Comparison of ENCODE assay signal across 1 cellular context in the genomic region with DNA sequence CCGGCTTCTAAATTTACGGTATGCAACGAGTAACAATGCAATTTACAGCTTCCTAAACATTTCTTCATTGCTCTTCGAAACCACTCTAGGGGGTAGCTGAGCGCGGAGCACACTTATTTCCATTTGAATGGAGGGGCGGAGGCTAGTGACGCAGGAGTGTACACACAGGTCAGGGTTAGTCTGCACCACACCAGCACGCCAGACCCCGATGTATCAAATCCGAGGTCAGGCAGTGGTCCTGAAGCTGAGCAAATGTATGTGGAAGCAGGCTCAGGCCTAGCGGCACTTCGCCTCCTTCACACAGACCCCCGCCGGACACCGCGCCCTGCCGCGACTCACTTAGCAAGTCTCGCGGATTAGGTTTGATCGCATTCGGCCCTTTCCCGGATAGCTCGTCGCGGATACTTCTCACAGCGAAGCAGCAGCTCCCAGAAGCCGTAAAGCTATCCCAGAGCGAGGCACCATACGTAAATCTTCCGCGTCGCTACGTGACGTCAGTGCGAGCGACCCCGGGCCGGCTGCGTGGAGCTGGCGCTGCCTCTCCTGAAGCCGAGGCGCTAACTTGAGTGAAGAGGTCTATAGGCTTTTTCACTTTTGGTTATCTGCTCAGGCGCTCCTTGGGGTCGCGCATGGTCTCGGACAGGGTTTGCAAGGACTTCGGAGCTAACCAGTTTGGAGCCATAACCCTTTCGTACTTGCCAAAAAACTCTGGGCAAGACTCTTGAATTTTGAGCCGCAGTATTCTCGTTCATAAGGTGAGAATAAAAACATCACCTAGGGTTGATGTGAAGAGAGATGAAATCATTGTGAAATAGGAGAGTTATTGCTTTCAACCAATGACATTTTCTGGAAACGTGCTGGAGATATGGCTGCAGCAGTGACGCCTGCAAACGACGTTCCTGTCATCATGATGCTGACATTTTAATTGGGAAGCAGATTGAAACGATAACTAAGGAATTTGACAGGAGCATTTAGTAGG.
A peak's percentile ranks its signal among the peaks of the same experiment; 100 is the strongest.
TF ChIP-seq lines count a peak whose summit lies in the region.

A gene with protein sequence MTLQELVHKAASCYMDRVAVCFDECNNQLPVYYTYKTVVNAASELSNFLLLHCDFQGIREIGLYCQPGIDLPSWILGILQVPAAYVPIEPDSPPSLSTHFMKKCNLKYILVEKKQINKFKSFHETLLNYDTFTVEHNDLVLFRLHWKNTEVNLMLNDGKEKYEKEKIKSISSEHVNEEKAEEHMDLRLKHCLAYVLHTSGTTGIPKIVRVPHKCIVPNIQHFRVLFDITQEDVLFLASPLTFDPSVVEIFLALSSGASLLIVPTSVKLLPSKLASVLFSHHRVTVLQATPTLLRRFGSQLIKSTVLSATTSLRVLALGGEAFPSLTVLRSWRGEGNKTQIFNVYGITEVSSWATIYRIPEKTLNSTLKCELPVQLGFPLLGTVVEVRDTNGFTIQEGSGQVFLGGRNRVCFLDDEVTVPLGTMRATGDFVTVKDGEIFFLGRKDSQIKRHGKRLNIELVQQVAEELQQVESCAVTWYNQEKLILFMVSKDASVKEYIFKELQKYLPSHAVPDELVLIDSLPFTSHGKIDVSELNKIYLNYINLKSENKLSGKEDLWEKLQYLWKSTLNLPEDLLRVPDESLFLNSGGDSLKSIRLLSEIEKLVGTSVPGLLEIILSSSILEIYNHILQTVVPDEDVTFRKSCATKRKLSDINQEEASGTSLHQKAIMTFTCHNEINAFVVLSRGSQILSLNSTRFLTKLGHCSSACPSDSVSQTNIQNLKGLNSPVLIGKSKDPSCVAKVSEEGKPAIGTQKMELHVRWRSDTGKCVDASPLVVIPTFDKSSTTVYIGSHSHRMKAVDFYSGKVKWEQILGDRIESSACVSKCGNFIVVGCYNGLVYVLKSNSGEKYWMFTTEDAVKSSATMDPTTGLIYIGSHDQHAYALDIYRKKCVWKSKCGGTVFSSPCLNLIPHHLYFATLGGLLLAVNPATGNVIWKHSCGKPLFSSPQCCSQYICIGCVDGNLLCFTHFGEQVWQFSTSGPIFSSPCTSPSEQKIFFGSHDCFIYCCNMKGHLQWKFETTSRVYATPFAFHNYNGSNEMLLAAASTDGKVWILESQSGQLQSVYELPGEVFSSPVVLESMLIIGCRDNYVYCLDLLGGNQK (minus strand): TSS at position 469 of the 979 bp plus-strand sequence. CDS start 3,192 bp downstream, outside the sequence.

TF ChIP-seq in A549, 52 proteins besides CTCF, POLR2A, EP300 and RAD21 (continued from another document):
- TF ChIP-seq, protein P1, sequence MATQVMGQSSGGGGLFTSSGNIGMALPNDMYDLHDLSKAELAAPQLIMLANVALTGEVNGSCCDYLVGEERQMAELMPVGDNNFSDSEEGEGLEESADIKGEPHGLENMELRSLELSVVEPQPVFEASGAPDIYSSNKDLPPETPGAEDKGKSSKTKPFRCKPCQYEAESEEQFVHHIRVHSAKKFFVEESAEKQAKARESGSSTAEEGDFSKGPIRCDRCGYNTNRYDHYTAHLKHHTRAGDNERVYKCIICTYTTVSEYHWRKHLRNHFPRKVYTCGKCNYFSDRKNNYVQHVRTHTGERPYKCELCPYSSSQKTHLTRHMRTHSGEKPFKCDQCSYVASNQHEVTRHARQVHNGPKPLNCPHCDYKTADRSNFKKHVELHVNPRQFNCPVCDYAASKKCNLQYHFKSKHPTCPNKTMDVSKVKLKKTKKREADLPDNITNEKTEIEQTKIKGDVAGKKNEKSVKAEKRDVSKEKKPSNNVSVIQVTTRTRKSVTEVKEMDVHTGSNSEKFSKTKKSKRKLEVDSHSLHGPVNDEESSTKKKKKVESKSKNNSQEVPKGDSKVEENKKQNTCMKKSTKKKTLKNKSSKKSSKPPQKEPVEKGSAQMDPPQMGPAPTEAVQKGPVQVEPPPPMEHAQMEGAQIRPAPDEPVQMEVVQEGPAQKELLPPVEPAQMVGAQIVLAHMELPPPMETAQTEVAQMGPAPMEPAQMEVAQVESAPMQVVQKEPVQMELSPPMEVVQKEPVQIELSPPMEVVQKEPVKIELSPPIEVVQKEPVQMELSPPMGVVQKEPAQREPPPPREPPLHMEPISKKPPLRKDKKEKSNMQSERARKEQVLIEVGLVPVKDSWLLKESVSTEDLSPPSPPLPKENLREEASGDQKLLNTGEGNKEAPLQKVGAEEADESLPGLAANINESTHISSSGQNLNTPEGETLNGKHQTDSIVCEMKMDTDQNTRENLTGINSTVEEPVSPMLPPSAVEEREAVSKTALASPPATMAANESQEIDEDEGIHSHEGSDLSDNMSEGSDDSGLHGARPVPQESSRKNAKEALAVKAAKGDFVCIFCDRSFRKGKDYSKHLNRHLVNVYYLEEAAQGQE (IDR thresholded peaks at IDR 0.05), result no peak; the same call in 1 of the 2 replicates
- TF ChIP-seq SMC3 (IDR thresholded peaks at IDR 0.05) (no peak), HOXB5 (CRISPR knock-in tag; IDR thresholded peaks at IDR 0.05) (no peak), CHD4 (IDR thresholded peaks at IDR 0.05; ENCODE audit: borderline replicate concordance) (no peak), ZFP36 (IDR thresholded peaks at IDR 0.05; ENCODE audit: borderline replicate concordance, partially characterized antibody) (no peak), TP53 (CRISPR knock-in tag; IDR thresholded peaks at IDR 0.05) (no peak), EHF (CRISPR knock-in tag; IDR thresholded peaks at IDR 0.05) (no peak), KDM1A (IDR thresholded peaks at IDR 0.05; ENCODE audit: low read depth) (no peak), TFCP2L1 (CRISPR knock-in tag; IDR thresholded peaks at IDR 0.05) (no peak), CHD2 (IDR thresholded peaks at IDR 0.05; ENCODE audit: low read length, partially characterized antibody) (peak; percentile 26), POLR2AphosphoS2 (conservative IDR thresholded peaks at IDR 0.05; ENCODE audit: low read length) (no peak), CEBPB (IDR thresholded peaks at IDR 0.05) (no peak), FOSL2 (IDR thresholded peaks at IDR 0.05) (no peak), FOSL2 (CRISPR knock-in tag; IDR thresholded peaks at IDR 0.05) (0 out of 2 replicates have a peak, but pooled peaks have one; percentile 3), NR3C1 (IDR thresholded peaks at IDR 0.05) (no peak), RCOR1 (IDR thresholded peaks at IDR 0.05; ENCODE audit: low read depth, low read length) (no peak), FOXS1 (CRISPR knock-in tag; IDR thresholded peaks at IDR 0.05) (no peak), ESRRA (IDR thresholded peaks at IDR 0.05; ENCODE audit: borderline replicate concordance, low read length) (no peak), FOSB (CRISPR knock-in tag; IDR thresholded peaks at IDR 0.05) (no peak), RNF2 (IDR thresholded peaks at IDR 0.05; ENCODE audit: borderline replicate concordance, low read depth) (no peak), RFX5 (IDR thresholded peaks at IDR 0.05) (no peak), HDAC2 (IDR thresholded peaks at IDR 0.05) (no peak), HEYL (CRISPR knock-in tag; IDR thresholded peaks at IDR 0.05) (no peak), CBX2 (IDR thresholded peaks at IDR 0.05; ENCODE audit: borderline replicate concordance, low read depth) (no peak), JUN (IDR thresholded peaks at IDR 0.05) (peak in 1 of 2 experiments; percentile 80; a peak in 3 of 5 replicates), ZNF302 (CRISPR knock-in tag; IDR thresholded peaks at IDR 0.05) (no peak), EHMT2 (IDR thresholded peaks at IDR 0.05; ENCODE audit: low read depth) (no peak)
- TF ChIP-seq, protein P2, sequence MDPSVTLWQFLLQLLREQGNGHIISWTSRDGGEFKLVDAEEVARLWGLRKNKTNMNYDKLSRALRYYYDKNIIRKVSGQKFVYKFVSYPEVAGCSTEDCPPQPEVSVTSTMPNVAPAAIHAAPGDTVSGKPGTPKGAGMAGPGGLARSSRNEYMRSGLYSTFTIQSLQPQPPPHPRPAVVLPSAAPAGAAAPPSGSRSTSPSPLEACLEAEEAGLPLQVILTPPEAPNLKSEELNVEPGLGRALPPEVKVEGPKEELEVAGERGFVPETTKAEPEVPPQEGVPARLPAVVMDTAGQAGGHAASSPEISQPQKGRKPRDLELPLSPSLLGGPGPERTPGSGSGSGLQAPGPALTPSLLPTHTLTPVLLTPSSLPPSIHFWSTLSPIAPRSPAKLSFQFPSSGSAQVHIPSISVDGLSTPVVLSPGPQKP (IDR thresholded peaks at IDR 0.05; ENCODE audit: low read depth, low read length), result no peak
- TF ChIP-seq, protein P3, sequence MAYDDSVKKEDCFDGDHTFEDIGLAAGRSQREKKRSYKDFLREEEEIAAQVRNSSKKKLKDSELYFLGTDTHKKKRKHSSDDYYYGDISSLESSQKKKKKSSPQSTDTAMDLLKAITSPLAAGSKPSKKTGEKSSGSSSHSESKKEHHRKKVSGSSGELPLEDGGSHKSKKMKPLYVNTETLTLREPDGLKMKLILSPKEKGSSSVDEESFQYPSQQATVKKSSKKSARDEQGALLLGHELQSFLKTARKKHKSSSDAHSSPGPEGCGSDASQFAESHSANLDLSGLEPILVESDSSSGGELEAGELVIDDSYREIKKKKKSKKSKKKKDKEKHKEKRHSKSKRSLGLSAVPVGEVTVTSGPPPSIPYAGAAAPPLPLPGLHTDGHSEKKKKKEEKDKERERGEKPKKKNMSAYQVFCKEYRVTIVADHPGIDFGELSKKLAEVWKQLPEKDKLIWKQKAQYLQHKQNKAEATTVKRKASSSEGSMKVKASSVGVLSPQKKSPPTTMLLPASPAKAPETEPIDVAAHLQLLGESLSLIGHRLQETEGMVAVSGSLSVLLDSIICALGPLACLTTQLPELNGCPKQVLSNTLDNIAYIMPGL (CRISPR knock-in tag; IDR thresholded peaks at IDR 0.05; ENCODE audit: borderline replicate concordance), result no peak
- TF ChIP-seq, protein P4, sequence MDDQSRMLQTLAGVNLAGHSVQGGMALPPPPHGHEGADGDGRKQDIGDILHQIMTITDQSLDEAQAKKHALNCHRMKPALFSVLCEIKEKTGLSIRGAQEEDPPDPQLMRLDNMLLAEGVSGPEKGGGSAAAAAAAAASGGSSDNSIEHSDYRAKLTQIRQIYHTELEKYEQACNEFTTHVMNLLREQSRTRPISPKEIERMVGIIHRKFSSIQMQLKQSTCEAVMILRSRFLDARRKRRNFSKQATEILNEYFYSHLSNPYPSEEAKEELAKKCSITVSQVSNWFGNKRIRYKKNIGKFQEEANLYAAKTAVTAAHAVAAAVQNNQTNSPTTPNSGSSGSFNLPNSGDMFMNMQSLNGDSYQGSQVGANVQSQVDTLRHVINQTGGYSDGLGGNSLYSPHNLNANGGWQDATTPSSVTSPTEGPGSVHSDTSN (IDR thresholded peaks at IDR 0.05), result no peak
- TF ChIP-seq, protein P5, sequence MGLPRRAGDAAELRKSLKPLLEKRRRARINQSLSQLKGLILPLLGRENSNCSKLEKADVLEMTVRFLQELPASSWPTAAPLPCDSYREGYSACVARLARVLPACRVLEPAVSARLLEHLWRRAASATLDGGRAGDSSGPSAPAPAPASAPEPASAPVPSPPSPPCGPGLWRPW (IDR thresholded peaks at IDR 0.05), result no peak
- TF ChIP-seq, protein P6, sequence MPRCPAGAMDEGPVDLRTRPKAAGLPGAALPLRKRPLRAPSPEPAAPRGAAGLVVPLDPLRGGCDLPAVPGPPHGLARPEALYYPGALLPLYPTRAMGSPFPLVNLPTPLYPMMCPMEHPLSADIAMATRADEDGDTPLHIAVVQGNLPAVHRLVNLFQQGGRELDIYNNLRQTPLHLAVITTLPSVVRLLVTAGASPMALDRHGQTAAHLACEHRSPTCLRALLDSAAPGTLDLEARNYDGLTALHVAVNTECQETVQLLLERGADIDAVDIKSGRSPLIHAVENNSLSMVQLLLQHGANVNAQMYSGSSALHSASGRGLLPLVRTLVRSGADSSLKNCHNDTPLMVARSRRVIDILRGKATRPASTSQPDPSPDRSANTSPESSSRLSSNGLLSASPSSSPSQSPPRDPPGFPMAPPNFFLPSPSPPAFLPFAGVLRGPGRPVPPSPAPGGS (IDR thresholded peaks at IDR 0.05), result peak; percentile 44; the same call in 2 of the 3 replicates
- TF ChIP-seq, protein P7, sequence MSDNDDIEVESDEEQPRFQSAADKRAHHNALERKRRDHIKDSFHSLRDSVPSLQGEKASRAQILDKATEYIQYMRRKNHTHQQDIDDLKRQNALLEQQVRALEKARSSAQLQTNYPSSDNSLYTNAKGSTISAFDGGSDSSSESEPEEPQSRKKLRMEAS (IDR thresholded peaks at IDR 0.05), result peak; percentile 82
- TF ChIP-seq, protein P8, sequence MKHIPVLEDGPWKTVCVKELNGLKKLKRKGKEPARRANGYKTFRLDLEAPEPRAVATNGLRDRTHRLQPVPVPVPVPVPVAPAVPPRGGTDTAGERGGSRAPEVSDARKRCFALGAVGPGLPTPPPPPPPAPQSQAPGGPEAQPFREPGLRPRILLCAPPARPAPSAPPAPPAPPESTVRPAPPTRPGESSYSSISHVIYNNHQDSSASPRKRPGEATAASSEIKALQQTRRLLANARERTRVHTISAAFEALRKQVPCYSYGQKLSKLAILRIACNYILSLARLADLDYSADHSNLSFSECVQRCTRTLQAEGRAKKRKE (CRISPR knock-in tag; IDR thresholded peaks at IDR 0.05; ENCODE audit: low read depth), result no peak
